2 cellular contexts compared by ENCODE assay signal in genomic region chr6:126527016-126527606, GRCh38.
TF ChIP-seq lines count a peak whose summit lies in the region.

No MANE protein-coding gene starts in this region.

TF ChIP-seq in SK-N-SH, 30 proteins besides CTCF, POLR2A, EP300 and RAD21 (continued from another document):
- no peak for TF ChIP-seq REST (IDR thresholded peaks at IDR 0.05; ENCODE audit: low read depth, low read length)

TF ChIP-seq in SK-N-SH treated with all-trans-retinoic acid at 6 μM for 48 hours, 23 proteins besides CTCF, POLR2A, EP300 and RAD21 (continued from another document):
- TF ChIP-seq ZC3H10 (CRISPR knock-in tag; IDR thresholded peaks at IDR 0.05) = no peak
- TF ChIP-seq GLIS3 (CRISPR knock-in tag; IDR thresholded peaks at IDR 0.05) = no peak
- TF ChIP-seq ESRRG (CRISPR knock-in tag; IDR thresholded peaks at IDR 0.05) = no peak
- TF ChIP-seq RARB (CRISPR knock-in tag; IDR thresholded peaks at IDR 0.05) = no peak
- no peak for TF ChIP-seq ZNF70 (CRISPR knock-in tag; IDR thresholded peaks at IDR 0.05)
- TF ChIP-seq CSRNP3 (CRISPR knock-in tag; IDR thresholded peaks at IDR 0.05) = no peak
- TF ChIP-seq PPARA (CRISPR knock-in tag; IDR thresholded peaks at IDR 0.05; ENCODE audit: borderline replicate concordance) = no peak
- no peak for TF ChIP-seq CSDC2 (CRISPR knock-in tag; IDR thresholded peaks at IDR 0.05)
- TF ChIP-seq ZNF565 (CRISPR knock-in tag; conservative IDR thresholded peaks at IDR 0.05; ENCODE audit: low read depth) = no peak
- TF ChIP-seq POU6F1 (CRISPR knock-in tag; IDR thresholded peaks at IDR 0.05; ENCODE audit: borderline replicate concordance, low read depth) = no peak
- no peak for TF ChIP-seq ZNF8 (CRISPR knock-in tag; IDR thresholded peaks at IDR 0.05)
